26 cellular contexts compared by ENCODE assay signal in genomic region chr12:94285954-94286579, GRCh38.
"Had no signal": no experiment of that assay in that cellular context is flagged by ENCODE, and none has a peak within 500 bp of the region (broad histone marks: within the 10 kb centered on the region; RNA-seq: fewer than 3 reads in every experiment).

No MANE protein-coding gene starts in this region.

- DNase-seq: activated CD4-positive, alpha-beta memory T cell treated with anti-CD3 and anti-CD28 coated beads for 36 hours; activated CD4-positive, alpha-beta T cell treated with anti-CD3 and anti-CD28 coated beads for 4 hours; activated CD8-positive, alpha-beta memory T cell treated with anti-CD3 and anti-CD28 coated beads, Interleukin-2, amount 50 U/mL, for 4 hours; activated gamma-delta T cell treated with Interleukin-2 at 50 U/mL for 16 hours; activated naive CD4-positive, alpha-beta T cell treated with anti-CD3 and anti-CD28 coated beads, Interleukin-2, amount 50 U/mL, for 16 hours; activated T-cell treated with anti-CD3 and anti-CD28 coated beads, Interleukin-2, amount 50 U/mL, for 4 hours; amniotic stem cell; central memory CD4-positive, alpha-beta T cell; foreskin keratinocyte; heart left ventricle; mucosa of descending colon; right lobe of liver; stimulated activated CD4-positive, alpha-beta T cell treated with anti-CD3 and anti-CD28 coated beads, Interleukin-2, amount 100 ng/mL, for 48 hours; T-helper 9 cell; trophoblast cell; uterus had no signal

- H3K27ac Mint-ChIP-seq: activated CD4-positive, alpha-beta memory T cell treated with anti-CD3 and anti-CD28 coated beads for 36 hours; activated T-helper 17 cell treated with anti-CD3 and anti-CD28 coated beads, Interleukin-2, amount 50 U/mL, for 72 hours; dendritic cell treated with granulocyte-macrophage colony-stimulating factor and Interleukin-4, amounts not matched to agents 40 ng/mL and 50 ng/mL, for 4 days; endodermal cell; stimulated activated naive CD8-positive, alpha-beta T cell treated with anti-CD3 and anti-CD28 coated beads, Interleukin-15, Interleukin-2, amounts not matched to agents 100 ng/mL and 50 ng/mL, for 24 hours had no signal

- H3K4me3 Mint-ChIP-seq: activated CD4-positive, alpha-beta memory T cell treated with anti-CD3 and anti-CD28 coated beads for 36 hours; activated T-cell treated with anti-CD3 and anti-CD28 coated beads, Interleukin-2, amount 50 U/mL, for 4 hours; activated T-helper 17 cell treated with anti-CD3 and anti-CD28 coated beads, Interleukin-2, amount 50 U/mL, for 72 hours; dendritic cell treated with granulocyte-macrophage colony-stimulating factor and Interleukin-4, amounts not matched to agents 40 ng/mL and 50 ng/mL, for 4 days; endodermal cell; natural killer cell treated with Interleukin-12 subunit alpha and Interleukin-12 subunit beta and Interleukin-15 and Interleukin-18, amount 100 ng/mL, for 72 hours; stimulated activated naive CD8-positive, alpha-beta T cell treated with anti-CD3 and anti-CD28 coated beads, Interleukin-15, Interleukin-2, amounts not matched to agents 100 ng/mL and 50 ng/mL, for 24 hours had no signal

- H3K27me3 ChIP-seq: heart left ventricle, right lobe of liver, uterus had no signal

- FAIRE-seq: astrocyte had no signal

- H3K9me3 Mint-ChIP-seq: activated CD4-positive, alpha-beta memory T cell treated with anti-CD3 and anti-CD28 coated beads for 36 hours; activated T-cell treated with anti-CD3 and anti-CD28 coated beads, Interleukin-2, amount 50 U/mL, for 4 hours; activated T-helper 17 cell treated with anti-CD3 and anti-CD28 coated beads, Interleukin-2, amount 50 U/mL, for 72 hours; dendritic cell treated with granulocyte-macrophage colony-stimulating factor and Interleukin-4, amounts not matched to agents 40 ng/mL and 50 ng/mL, for 4 days; endodermal cell; stimulated activated naive CD8-positive, alpha-beta T cell treated with anti-CD3 and anti-CD28 coated beads, Interleukin-15, Interleukin-2, amounts not matched to agents 100 ng/mL and 50 ng/mL, for 24 hours had no signal

- H3K4me3 ChIP-seq: heart left ventricle, lung, mucosa of descending colon, right lobe of liver, thoracic aorta, uterus had no signal

- H3K4me1 ChIP-seq: uterus had no signal

- H3K27ac ChIP-seq: foreskin keratinocyte, heart left ventricle, right lobe of liver, thoracic aorta, uterus had no signal

- ATAC-seq: activated T-cell treated with anti-CD3 and anti-CD28 coated beads, Interleukin-2, amount 50 U/mL, for 4 hours; activated T-helper 17 cell treated with anti-CD3 and anti-CD28 coated beads, Interleukin-2, amount 50 U/mL, for 72 hours; esophagus mucosa; heart left ventricle; left lobe of liver; natural killer cell treated with Interleukin-12 subunit alpha and Interleukin-12 subunit beta and Interleukin-15 and Interleukin-18, amount 100 ng/mL, for 72 hours; right lobe of liver had no signal

- H3K27me3 Mint-ChIP-seq: activated CD4-positive, alpha-beta memory T cell treated with anti-CD3 and anti-CD28 coated beads for 36 hours; activated T-helper 17 cell treated with anti-CD3 and anti-CD28 coated beads, Interleukin-2, amount 50 U/mL, for 72 hours; dendritic cell treated with granulocyte-macrophage colony-stimulating factor and Interleukin-4, amounts not matched to agents 40 ng/mL and 50 ng/mL, for 4 days; natural killer cell treated with Interleukin-12 subunit alpha and Interleukin-12 subunit beta and Interleukin-15 and Interleukin-18, amount 100 ng/mL, for 72 hours; stimulated activated naive CD8-positive, alpha-beta T cell treated with anti-CD3 and anti-CD28 coated beads, Interleukin-15, Interleukin-2, amounts not matched to agents 100 ng/mL and 50 ng/mL, for 24 hours had no signal

- H3K36me3 ChIP-seq: right lobe of liver, thoracic aorta, uterus had no signal
